In the genomic region with DNA sequence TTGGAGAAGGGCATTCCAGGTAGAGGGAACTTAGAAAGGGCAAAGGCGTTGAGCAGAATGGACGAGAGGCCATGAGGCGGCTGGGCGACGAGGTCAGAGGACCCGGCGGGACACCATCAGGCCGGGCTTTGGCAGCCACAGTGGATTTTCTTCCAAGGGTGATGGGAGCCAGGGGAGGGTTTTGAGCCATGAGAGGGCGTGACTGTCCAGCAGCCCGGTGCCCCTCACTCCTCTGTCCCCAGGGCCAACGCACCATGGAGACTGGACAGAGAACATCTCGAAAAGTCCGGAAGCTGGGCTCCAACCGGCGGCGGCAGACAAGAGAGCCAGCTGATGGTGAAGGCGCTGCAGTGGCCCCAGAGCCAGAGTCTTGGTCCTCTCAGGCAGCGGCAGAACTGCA, we compare ENCODE assay signal across 29 cellular contexts. TPM values are rescaled to one million over a fixed set of nuclear protein-coding genes. Genes with fewer than 3 reads are reported as not detected.
"Had no signal": no experiment of that assay in that cellular context is flagged by ENCODE, and none has a peak within 500 bp of the region (broad histone marks: within the 10 kb centered on the region; RNA-seq: fewer than 3 reads in every experiment).

No MANE protein-coding gene starts in this region.

- H3K27me3 ChIP-seq: colonic mucosa, esophagus muscularis mucosa, foreskin keratinocyte, gastroesophageal sphincter, heart left ventricle, hepatocyte, left lung, right atrium auricular region, suprapubic skin, transverse colon, vagina had no signal

- ATAC-seq: foreskin keratinocyte; gastroesophageal sphincter; heart left ventricle; left lung; naive thymus-derived CD8-positive, alpha-beta T cell; stimulated activated naive B cell treated with anti-CD40 and anti-IgM and Interleukin-4, amounts not matched to agents 10 μg/mL and 1 μg/mL and 100 μg/mL, for 72 hours had no signal

- H3K36me3 Mint-ChIP-seq: naive thymus-derived CD8-positive, alpha-beta T cell; stimulated activated naive B cell treated with anti-CD40 and anti-IgM and Interleukin-4, amounts not matched to agents 10 μg/mL and 1 μg/mL and 100 μg/mL, for 72 hours had no signal

- H3K4me3 Mint-ChIP-seq: dendritic cell treated with granulocyte-macrophage colony-stimulating factor and Interleukin-4, amounts not matched to agents 40 ng/mL and 50 ng/mL, for 4 days; naive thymus-derived CD8-positive, alpha-beta T cell; nephron progenitor cell; stimulated activated naive B cell treated with anti-CD40 and anti-IgM and Interleukin-4, amounts not matched to agents 10 μg/mL and 1 μg/mL and 100 μg/mL, for 72 hours; stimulated activated naive CD8-positive, alpha-beta T cell treated with anti-CD3 and anti-CD28 coated beads, Interleukin-15, Interleukin-2, amounts not matched to agents 100 ng/mL and 50 ng/mL, for 24 hours had no signal

- DNase-seq: colonic mucosa; effector CD8-positive, alpha-beta T cell; foreskin keratinocyte; heart left ventricle; kidney; mammary epithelial cell; mesendoderm; naive thymus-derived CD8-positive, alpha-beta T cell; nephron progenitor cell; stimulated activated CD4-positive, alpha-beta T cell treated with anti-CD3 and anti-CD28 coated beads, Interleukin-15, amount 100 ng/mL, for 24 hours; stimulated activated CD4-positive, alpha-beta T cell treated with anti-CD3 and anti-CD28 coated beads, Interleukin-2, amount 100 ng/mL, for 48 hours; stimulated activated naive B cell treated with anti-CD40 and anti-IgM and Interleukin-4, amounts not matched to agents 10 μg/mL and 1 μg/mL and 100 μg/mL, for 72 hours; transverse colon had no signal

- H3K27me3 Mint-ChIP-seq: dendritic cell treated with granulocyte-macrophage colony-stimulating factor and Interleukin-4, amounts not matched to agents 40 ng/mL and 50 ng/mL, for 4 days; stimulated activated naive B cell treated with anti-CD40 and anti-IgM and Interleukin-4, amounts not matched to agents 10 μg/mL and 1 μg/mL and 100 μg/mL, for 72 hours had no signal

- H3K9me3 ChIP-seq: colonic mucosa, esophagus muscularis mucosa, gastroesophageal sphincter, heart left ventricle, left lung, prostate gland, right atrium auricular region, suprapubic skin, transverse colon, vagina had no signal

- H3K9me3 Mint-ChIP-seq: dendritic cell treated with granulocyte-macrophage colony-stimulating factor and Interleukin-4, amounts not matched to agents 40 ng/mL and 50 ng/mL, for 4 days; naive thymus-derived CD8-positive, alpha-beta T cell; nephron progenitor cell; stimulated activated naive B cell treated with anti-CD40 and anti-IgM and Interleukin-4, amounts not matched to agents 10 μg/mL and 1 μg/mL and 100 μg/mL, for 72 hours; stimulated activated naive CD8-positive, alpha-beta T cell treated with anti-CD3 and anti-CD28 coated beads, Interleukin-15, Interleukin-2, amounts not matched to agents 100 ng/mL and 50 ng/mL, for 24 hours had no signal

- H3K27ac ChIP-seq: colonic mucosa, esophagus muscularis mucosa, foreskin keratinocyte, gastroesophageal sphincter, heart left ventricle, hepatocyte, left lung, parathyroid adenoma, prostate gland, right atrium auricular region, skin epidermis, suprapubic skin, transverse colon, vagina had no signal

- H3K9ac ChIP-seq: parathyroid adenoma had no signal

- H3K4me1 ChIP-seq: colonic mucosa, esophagus muscularis mucosa, gastroesophageal sphincter, parathyroid adenoma, prostate gland, right atrium auricular region, suprapubic skin, transverse colon, vagina had no signal

- H3K36me3 ChIP-seq: colonic mucosa, esophagus muscularis mucosa, gastroesophageal sphincter, heart left ventricle, left lung, prostate gland, right atrium auricular region, suprapubic skin, transverse colon, vagina had no signal

- H3K4me3 ChIP-seq: colonic mucosa, esophagus muscularis mucosa, gastroesophageal sphincter, heart left ventricle, hepatocyte, left lung, prostate gland, right atrium auricular region, skin epidermis, suprapubic skin, transverse colon, vagina had no signal

- H3K27ac Mint-ChIP-seq: dendritic cell treated with granulocyte-macrophage colony-stimulating factor and Interleukin-4, amounts not matched to agents 40 ng/mL and 50 ng/mL, for 4 days; nephron progenitor cell; stimulated activated naive B cell treated with anti-CD40 and anti-IgM and Interleukin-4, amounts not matched to agents 10 μg/mL and 1 μg/mL and 100 μg/mL, for 72 hours; stimulated activated naive CD8-positive, alpha-beta T cell treated with anti-CD3 and anti-CD28 coated beads, Interleukin-15, Interleukin-2, amounts not matched to agents 100 ng/mL and 50 ng/mL, for 24 hours had no signal

RNA-seq across cellular contexts. Expression of a gene that starts 6.4 kb away (rescaled TPM):
- total RNA-seq: chondrocyte; epithelial cell of proximal tubule; foreskin keratinocyte; hepatocyte; myocyte; naive thymus-derived CD8-positive, alpha-beta T cell had no signal
- polyA plus RNA-seq: fibroblast of lung; hepatocyte; naive thymus-derived CD8-positive, alpha-beta T cell had no signal
